ENCODE assay signal across 12 cellular contexts in the genomic region with DNA sequence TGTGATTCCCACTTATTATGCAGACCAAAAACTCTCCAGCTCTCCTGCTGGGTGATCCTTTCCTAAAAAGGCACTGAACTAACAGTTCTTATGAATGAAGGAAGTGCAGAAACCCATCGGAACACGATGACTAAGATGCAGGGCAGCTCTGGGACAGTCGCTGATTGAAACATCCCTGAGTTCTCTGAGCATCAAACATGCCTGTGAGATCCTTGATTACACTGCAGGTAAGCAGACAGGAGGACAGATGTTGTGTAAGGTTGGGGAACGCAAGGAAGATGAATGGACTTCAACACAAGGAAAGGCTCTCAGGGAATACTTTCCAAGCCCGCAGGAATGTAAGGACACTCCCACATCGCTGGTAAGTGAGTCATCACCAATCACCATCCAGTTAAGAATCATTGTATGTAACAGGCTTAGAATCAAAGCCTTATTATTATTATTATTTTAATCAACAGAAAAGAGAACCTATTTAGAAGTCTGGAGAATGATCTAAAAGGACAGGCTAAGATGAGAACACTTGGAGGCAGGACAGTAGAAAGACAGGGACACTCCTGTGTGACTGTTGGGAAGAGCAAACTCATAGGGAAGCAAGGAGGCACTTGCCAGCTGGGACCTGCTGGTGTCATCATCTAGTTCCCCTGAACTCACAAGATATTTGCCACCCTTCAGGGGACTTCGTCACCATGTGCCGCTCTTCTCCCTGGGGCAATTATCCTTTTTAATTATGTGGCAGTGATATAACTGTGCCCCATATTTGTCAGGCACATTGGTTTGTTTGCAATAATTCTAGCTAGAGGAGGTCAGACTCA. TPM values are rescaled to one million over a fixed set of nuclear protein-coding genes. Genes with fewer than 3 reads are reported as not detected.
DNase-seq lines count a peak whose midpoint lies in the region; ATAC-seq and TF ChIP-seq lines count a peak whose summit lies in the region.
"Had no signal": no experiment of that assay in that cellular context is flagged by ENCODE, and none has a peak within 500 bp of the region (broad histone marks: within the 10 kb centered on the region; RNA-seq: fewer than 3 reads in every experiment).

No MANE protein-coding gene starts in this region.

- no peaks in the 10 kb centered on the region for H3K36me3 ChIP-seq in RWPE2 (ENCODE audit: low read depth)
- no peaks in the 10 kb centered on the region for H3K36me3 ChIP-seq in prostate gland

- H3K4me3 ChIP-seq in RWPE2 (ENCODE audit: severe bottlenecking) = no peak overlapping the region
- no peak overlapping the region for H3K4me3 ChIP-seq in fibroblast of pulmonary artery (replicated peaks; ENCODE audit: low read depth, low read length)
- no peak overlapping the region for H3K4me3 ChIP-seq in prostate gland

- no peak for TF ChIP-seq POLR2A in prostate gland (IDR thresholded peaks at IDR 0.05)

- H3K27me3 ChIP-seq in RWPE2 (ENCODE audit: insufficient read depth, poor library complexity, severe bottlenecking) (no peaks in the 10 kb centered on the region), prostate gland (replicated peaks; ENCODE audit: insufficient read depth) (no peaks in the 10 kb centered on the region)

- WGBS in prostate gland = 58% methylated on average over 8 of the region's 8 CpGs

- H3K27ac ChIP-seq in RWPE2 (ENCODE audit: poor library complexity, severe bottlenecking) (peak overlapping the region; percentile 94), prostate gland (no peak overlapping the region)

- H3K4me1 ChIP-seq in RWPE2 (ENCODE audit: insufficient read depth, poor library complexity, severe bottlenecking) (peaks cover 31% of the 10 kb centered on the region), prostate gland (replicated peaks) (no peaks in the 10 kb centered on the region)

- TF ChIP-seq CTCF in RWPE2 (IDR thresholded peaks at IDR 0.05; ENCODE audit: poor library complexity, severe bottlenecking) (no peak), fibroblast of pulmonary artery (IDR thresholded peaks at IDR 0.05; ENCODE audit: low read length, missing control alignments) (no peak), prostate gland (IDR thresholded peaks at IDR 0.05) (no peak)

- intact Hi-C loops in prostate gland (cut with DNase I) = no loop called here

- ATAC-seq in RWPE2 (ENCODE audit: low read depth) (peak; percentile 94), GM19395 (IDR thresholded peaks at IDR 0.05; ENCODE audit: unreplicated experiment) (no peak), GM21825 (IDR thresholded peaks at IDR 0.05; ENCODE audit: unreplicated experiment) (no peak)
- ATAC-seq: sciatic nerve had no signal

- peak; percentile 64 for DNase-seq in GM04504 (ENCODE audit: low read depth)
- DNase-seq in RWPE2 (ENCODE audit: low spot score) = peak; percentile 88
- peak; percentile 98 for DNase-seq in fibroblast of pulmonary artery (ENCODE audit: low read depth)
- peak; percentile 8 for DNase-seq in prostate gland (ENCODE audit: low spot score)
- DNase-seq in NCI-H2227 (lab: John Stamatoyannopoulos, UW; ENCODE audit: unreplicated experiment) = no peak
- no peak for DNase-seq in NCI-H1105 (lab: John Stamatoyannopoulos, UW)
- DNase-seq: anterior cingulate cortex, NCI-H524 treated with DMSO at 0.1 percent for 48 hours, substantia nigra had no signal

- H3K9me3 ChIP-seq in RWPE2 (ENCODE audit: severe bottlenecking) = no peaks in the 10 kb centered on the region
- no peaks in the 10 kb centered on the region for H3K9me3 ChIP-seq in prostate gland

RNA-seq across cellular contexts. Expression of gene TMEM158, which starts 26.0 kb away (rescaled TPM):
- 10 to 100 TPM in 1 of 2 donors, 1 to 10 TPM in 1; 3.6 to 20.8 TPM for total RNA-seq in prostate gland

RNA-seq across cellular contexts. Expression of gene CDCP1, which starts 53.9 kb away (rescaled TPM):
- 10 to 100 TPM; 14.3 to 21.5 TPM for total RNA-seq in prostate gland

Comparison
In these comparisons a context has a peak if more than half of its experiments do, and no peak if none do; other contexts are left out.
1. DNase-seq: peak in GM04504 (single experiment), RWPE2 (single experiment), fibroblast of pulmonary artery (single experiment) and prostate gland (single experiment); none in NCI-H2227 (single experiment) and NCI-H1105 (single experiment).